ENCODE assay signal across 23 cellular contexts in genomic region chr11:30911247-30911646, GRCh38.
"Had no signal": no experiment of that assay in that cellular context is flagged by ENCODE, and none has a peak within 500 bp of the region (broad histone marks: within the 10 kb centered on the region; RNA-seq: fewer than 3 reads in every experiment).

No MANE protein-coding gene starts in this region.

- H3K36me3 ChIP-seq: Peyer's patch had no signal

- H3K4me3 ChIP-seq: Peyer's patch had no signal

- H3K4me2 ChIP-seq: KMS-11 had no signal

- H3K9me3 ChIP-seq: Peyer's patch had no signal

- H3K27me3 ChIP-seq: Peyer's patch had no signal

- H3K9ac ChIP-seq: KMS-11 had no signal

- DNase-seq: activated CD4-positive, alpha-beta T cell treated with anti-CD3 and anti-CD28 coated beads for 48 hours; activated CD4-positive, alpha-beta T cell treated with anti-CD3 and anti-CD28 coated beads, Interleukin-2, amount 50 U/mL, for 4 hours; activated CD8-positive, alpha-beta memory T cell treated with anti-CD3 and anti-CD28 coated beads, Interleukin-2, amount 10 ng/mL, durations not matched to agents 7 days and 5 days; activated effector memory CD4-positive, alpha-beta T cell treated with anti-CD3 and anti-CD28 coated beads, Interleukin-2, amount 50 U/mL, for 16 hours; activated naive CD4-positive, alpha-beta T cell treated with Interleukin-2 at 50 U/mL for 16 hours; activated naive CD8-positive, alpha-beta T cell treated with anti-CD3 and anti-CD28 coated beads, Interleukin-2, amount 50 U/mL, for 24 hours; activated T-cell treated with anti-CD3 and anti-CD28 coated beads, Interleukin-2, amount 50 U/mL, for 24 hours; amygdala; NCI-H1092 treated with DMSO at 0.1 percent for 48 hours; NCI-H1417 treated with DMSO at 0.1 percent for 48 hours; NCI-H1694; NCI-H2029; NCI-H2107; NCI-H2171 treated with DMSO at 0.1 percent for 48 hours; NCI-H226; NCI-H526; Peyer's patch; Right ventricle myocardium superior; T-helper 1 cell had no signal

- ATAC-seq: activated CD4-positive, CD25-positive, alpha-beta regulatory T cell treated with anti-CD3 and anti-CD28 coated beads, Interleukin-2, amount 50 U/mL, for 24 hours; activated CD8-positive, alpha-beta memory T cell treated with anti-CD3 and anti-CD28 coated beads, Interleukin-2, amount 10 ng/mL, durations not matched to agents 7 days and 5 days; activated naive CD4-positive, alpha-beta T cell treated with anti-CD3 and anti-CD28 coated beads, Interleukin-2, amount 50 U/mL, for 72 hours; activated naive CD8-positive, alpha-beta T cell treated with anti-CD3 and anti-CD28 coated beads, Interleukin-2, amount 50 U/mL, for 24 hours had no signal

- H3K4me1 ChIP-seq: Peyer's patch had no signal

- H3K27ac ChIP-seq: KMS-11, Peyer's patch, RWPE1 had no signal
